In genomic region chr10:31947144-31947926, GRCh38 we compare ENCODE assay signal across 8 cellular contexts. TPM values are rescaled to one million over a fixed set of nuclear protein-coding genes. Genes with fewer than 3 reads are reported as not detected.
DNase-seq lines count a peak whose midpoint lies in the region; ATAC-seq and TF ChIP-seq lines count a peak whose summit lies in the region.

No MANE protein-coding gene starts in this region.

- no peak for TF ChIP-seq POLR2A in breast epithelium (IDR thresholded peaks at IDR 0.05)
- no peak for TF ChIP-seq POLR2A in lower leg skin (IDR thresholded peaks at IDR 0.05)

- POLR2A ChIA-PET in activated CD4-positive, alpha-beta T cell treated with anti-CD3 and anti-CD28 coated beads for 36 hours (lab: Charles Lee): no interaction called here

- H3K36me3 Mint-ChIP-seq in activated CD4-positive, alpha-beta T cell treated with anti-CD3 and anti-CD28 coated beads for 36 hours (ENCODE audit: low read depth): no peaks in the 10 kb centered on the region

- H3K4me3 ChIP-seq in breast epithelium (peak overlapping the region in 1 of 3 donors; percentile 6), lower leg skin (ENCODE audit: low read depth, poor library complexity, severe bottlenecking) (no peak overlapping the region)

- no peaks in the 10 kb centered on the region for H3K36me3 ChIP-seq in breast epithelium

- CTCF ChIA-PET in activated CD4-positive, alpha-beta T cell treated with anti-CD3 and anti-CD28 coated beads for 36 hours (lab: Charles Lee): interaction anchor here (0.6 to 1.5 kb wide), 4 partner anchors 84 to 223 kb away, joined by 3 to 4 read pairs (median 3); no protein-coding TSS in a partner anchor

- no peaks in the 10 kb centered on the region for H3K9me3 Mint-ChIP-seq in activated CD4-positive, alpha-beta T cell treated with anti-CD3 and anti-CD28 coated beads for 36 hours (ENCODE audit: low read depth)

- TF ChIP-seq CTCF in breast epithelium (IDR thresholded peaks at IDR 0.05) (peak in 2 of 3 donors; percentile 40 to 56), lower leg skin (IDR thresholded peaks at IDR 0.05) (no peak)

- H3K27me3 ChIP-seq in breast epithelium: no peaks in the 10 kb centered on the region

- no peaks in the 10 kb centered on the region for H3K9me3 ChIP-seq in breast epithelium

- H3K4me3 Mint-ChIP-seq in activated CD4-positive, alpha-beta T cell treated with anti-CD3 and anti-CD28 coated beads for 36 hours: no peak overlapping the region

- WGBS in lower leg skin, 2 donors: 40 to 44% methylated on average over 7 of the region's 7 CpGs

- peaks cover 12% of the 10 kb centered on the region for H3K4me1 Mint-ChIP-seq in activated CD4-positive, alpha-beta T cell treated with anti-CD3 and anti-CD28 coated beads for 36 hours

- H3K27ac Mint-ChIP-seq in activated CD4-positive, alpha-beta T cell treated with anti-CD3 and anti-CD28 coated beads for 36 hours: no peak overlapping the region

- H3K27ac ChIP-seq in breast epithelium: peak overlapping the region; percentile 18 to 44

- intact Hi-C loops in breast epithelium (cut with DNase I; ENCODE audit: low total_unique reads): loop anchor here (5.0 kb wide), 1 partner anchor 1065 kb away; no protein-coding TSS in a partner anchor
- intact Hi-C loops in lower leg skin (cut with DNase I; ENCODE audit: low total_unique reads): no loop called here
- intact Hi-C loops in activated CD4-positive, alpha-beta T cell treated with anti-CD3 and anti-CD28 coated beads for 36 hours (cut with DNase I, micrococcal nuclease): loop anchor here in 1 of 2 experiments (5.0 kb wide), 1 partner anchor 85 kb away; no protein-coding TSS in a partner anchor

- ATAC-seq in activated CD4-positive, alpha-beta T cell treated with anti-CD3 and anti-CD28 coated beads for 36 hours: no peak
- no peak for ATAC-seq in HG03378 (IDR thresholded peaks at IDR 0.05; ENCODE audit: unreplicated experiment)

- no peaks in the 10 kb centered on the region for H3K27me3 Mint-ChIP-seq in activated CD4-positive, alpha-beta T cell treated with anti-CD3 and anti-CD28 coated beads for 36 hours

- H3K4me1 ChIP-seq in breast epithelium: no peaks in the 10 kb centered on the region

- DNase-seq in DMS 273 treated with DMSO at 0.1 percent for 48 hours (lab: John Stamatoyannopoulos, UW): peak; percentile 34
- DNase-seq in NCI-H2227 (lab: John Stamatoyannopoulos, UW; ENCODE audit: unreplicated experiment): peak; percentile 23
- DNase-seq in breast epithelium (ENCODE audit: low spot score in 2 of 2): no peak
- DNase-seq in lower leg skin (ENCODE audit: low spot score in 2 of 2): peak; percentile 34 to 64
- DNase-seq in activated CD4-positive, alpha-beta T cell treated with anti-CD3 and anti-CD28 coated beads for 36 hours: no peak
- no peak for DNase-seq in germinal center (ENCODE audit: low spot score)
- no peak for DNase-seq in activated CD4-positive, alpha-beta T cell treated with anti-CD3 and anti-CD28 coated beads for 4 hours

RNA-seq across cellular contexts. Expression of gene ARHGAP12, which starts 18.7 kb away (rescaled TPM):
- total RNA-seq in breast epithelium: 100 to 1,000 TPM in 1 of 3 donors, 10 to 100 TPM in 2; 40.0 to 102 (median 60.0) TPM
- total RNA-seq in lower leg skin: 10 to 100 TPM; 29.9 to 35.2 (median 31.4) TPM
- 1 to 10 TPM; 5.5 to 6.4 TPM for total RNA-seq in activated CD4-positive, alpha-beta T cell treated with anti-CD3 and anti-CD28 coated beads for 36 hours

Comparison
In these comparisons a context has a peak if more than half of its experiments do, and no peak if none do; other contexts are left out.
1. DNase-seq: peak in DMS 273 treated with DMSO at 0.1 percent for 48 hours (single experiment), NCI-H2227 (single experiment) and lower leg skin (2 of 2); none in breast epithelium (0 of 2), activated CD4-positive, alpha-beta T cell treated with anti-CD3 and anti-CD28 coated beads for 36 hours (single experiment), germinal center (single experiment) and activated CD4-positive, alpha-beta T cell treated with anti-CD3 and anti-CD28 coated beads for 4 hours (0 of 2).
2. CTCF ChIP-seq: peak in breast epithelium (2 of 3); none in lower leg skin (0 of 3).
3. RNA of gene ARHGAP12, which starts 18.7 kb away (total RNA-seq): 40.0 to 102 TPM in breast epithelium and 29.9 to 35.2 TPM in lower leg skin; 5.5 to 6.4 TPM in activated CD4-positive, alpha-beta T cell treated with anti-CD3 and anti-CD28 coated beads for 36 hours; every median in the first group is over 4 times any median in the second.